In the genomic region with DNA sequence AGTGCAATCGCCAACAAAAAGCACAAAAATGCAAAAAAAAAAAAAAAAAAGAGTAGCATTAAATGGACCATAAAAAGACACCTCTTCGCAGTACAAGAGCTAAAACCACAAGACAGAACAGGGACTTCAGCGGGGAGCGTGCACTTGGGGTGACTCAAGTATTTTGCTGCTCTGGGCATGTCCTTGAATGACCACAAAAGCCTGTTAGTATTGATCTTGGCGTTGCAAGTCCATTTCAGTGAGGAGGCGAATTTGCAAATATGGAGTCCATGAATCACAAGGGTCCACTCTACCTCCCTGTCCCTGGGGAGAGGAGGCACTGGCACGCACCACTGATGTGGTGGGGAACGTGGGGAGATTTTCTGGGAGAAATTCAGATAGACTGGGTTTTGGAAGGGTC, we compare ENCODE assay signal across 1 cellular context.
TF ChIP-seq lines count a peak whose summit lies in the region.

No MANE protein-coding gene starts in this region.

TF ChIP-seq in HepG2, 621 proteins besides CTCF, POLR2A, EP300 and RAD21 (continued from another document):
- TF ChIP-seq ZBTB3 (CRISPR knock-in tag; IDR thresholded peaks at IDR 0.05; ENCODE audit: borderline replicate concordance, low read depth) (no peak), RELA (CRISPR knock-in tag; IDR thresholded peaks at IDR 0.05) (no peak)
TF ChIP-seq in HepG2: peak in this region for 99.
